ENCODE assay signal across 8 cellular contexts in genomic region chr17:57834146-57834741, GRCh38. TPM values are rescaled to one million over a fixed set of nuclear protein-coding genes. Genes with fewer than 3 reads are reported as not detected.
DNase-seq lines count a peak whose midpoint lies in the region; ATAC-seq and TF ChIP-seq lines count a peak whose summit lies in the region.

No MANE protein-coding gene starts in this region.

- H3K36me3 ChIP-seq in GM23248 (ENCODE audit: low read depth) (peaks cover 2% of the 10 kb centered on the region), Karpas-422 (ENCODE audit: insufficient read depth, low read length) (peaks cover 8% of the 10 kb centered on the region; the same call in 1 of the 2 replicates)

- H3K79me2 ChIP-seq in GM23248 (ENCODE audit: insufficient read depth) = no peaks in the 10 kb centered on the region
- no peaks in the 10 kb centered on the region for H3K79me2 ChIP-seq in Karpas-422 (ENCODE audit: low read length)

- in situ Hi-C loops in GM23248 (cut with MboI) = loop anchor here (10.0 kb wide), 1 partner anchor 59 kb away; no protein-coding TSS in a partner anchor

- H3K4me1 ChIP-seq in GM23248 (ENCODE audit: insufficient read depth) (peaks cover 9% of the 10 kb centered on the region), Karpas-422 (ENCODE audit: low read length) (peaks cover 11% of the 10 kb centered on the region; the same call in 1 of the 2 replicates)

- TF ChIP-seq CTCF in epithelial cell of esophagus (IDR thresholded peaks at IDR 0.05; ENCODE audit: insufficient read depth, low read depth, low read length, missing control alignments) = no peak
- no peak for TF ChIP-seq CTCF in GM20000 (IDR thresholded peaks at IDR 0.05; ENCODE audit: extremely low read depth, missing control alignments)

- peak overlapping the region; percentile 6 for H3K4me2 ChIP-seq in GM23248 (ENCODE audit: unreplicated experiment)
- no peak overlapping the region for H3K4me2 ChIP-seq in Karpas-422 (ENCODE audit: low read depth, low read length, poor library complexity, severe bottlenecking)

- H3K9me3 ChIP-seq in GM23248 (ENCODE audit: low read depth) = no peaks in the 10 kb centered on the region
- no peaks in the 10 kb centered on the region for H3K9me3 ChIP-seq in Karpas-422 (ENCODE audit: low read length)

- H3K4me3 ChIP-seq in GM23248 (no peak overlapping the region), epithelial cell of esophagus (ENCODE audit: low read length) (no peak overlapping the region), Karpas-422 (ENCODE audit: low read length) (no peak overlapping the region)

- H3F3A ChIP-seq in GM23248 (ENCODE audit: insufficient read depth) = peaks cover 31% of the 10 kb centered on the region

- H4K20me1 ChIP-seq in GM23248 (ENCODE audit: insufficient read depth) (no peaks in the 10 kb centered on the region), Karpas-422 (ENCODE audit: insufficient read depth, low read depth, low read length) (no peaks in the 10 kb centered on the region)

- no peaks in the 10 kb centered on the region for H3K9me2 ChIP-seq in GM23248 (ENCODE audit: insufficient read depth)
- no peaks in the 10 kb centered on the region for H3K9me2 ChIP-seq in Karpas-422 (replicated peaks; ENCODE audit: insufficient read depth, low read length)

- H3K27me3 ChIP-seq in GM23248 (replicated peaks; ENCODE audit: insufficient read depth) = no peaks in the 10 kb centered on the region
- H3K27me3 ChIP-seq in Karpas-422 (ENCODE audit: low read length) = no peaks in the 10 kb centered on the region

- H2AFZ ChIP-seq in GM23248 (no peak overlapping the region), Karpas-422 (ENCODE audit: low read length) (no peak overlapping the region)

- H3K27ac ChIP-seq in GM23248 (peak overlapping the region; percentile 57), Karpas-422 (ENCODE audit: low read length) (no peak overlapping the region)

- ATAC-seq in HG02759 (IDR thresholded peaks at IDR 0.05; ENCODE audit: unreplicated experiment) (no peak), GM18498 (IDR thresholded peaks at IDR 0.05; ENCODE audit: unreplicated experiment) (no peak)

- 34 to 36% methylated on average over 13 of the region's 13 CpGs for WGBS in GM23248 (ENCODE audit: low coverage in 1 of 2, low lambda C conversion rate in 2 of 2, missing lambda C conversion rate in 2 of 2), 2 experiments

- H3K9ac ChIP-seq in GM23248 = peak overlapping the region; percentile 58
- no peak overlapping the region for H3K9ac ChIP-seq in Karpas-422 (ENCODE audit: low read length)

- DNase-seq in GM23248 (peak; percentile 91), NCI-H2196 (lab: John Stamatoyannopoulos, UW; ENCODE audit: unreplicated experiment) (peak; percentile 31), epithelial cell of esophagus (ENCODE audit: low read depth) (peak; percentile 82), pons (ENCODE audit: low spot score) (peak; percentile 20), Karpas-422 (no peak), GM20000 (ENCODE audit: low spot score) (no peak)

RNA-seq across cellular contexts. Expression of gene MRPS23, which starts 15.6 kb away (rescaled TPM):
- 24.8 and 33.4 TPM in 2 replicates for total RNA-seq in GM23248 (2014; rRNA removed; shearing (Covaris generic))
- 60.5 and 61.1 TPM in 2 replicates for polyA plus RNA-seq in GM23248 (2016; fragmentation: Nextera tagmentation; extraction: Ambion mirVana)
- total RNA-seq in Karpas-422 (2014; rRNA removed; shearing (Covaris generic); ENCODE audit: low replicate concordance) = 35.1 and 61.3 TPM in 2 replicates

Comparison
In these comparisons a context has a peak if more than half of its experiments do, and no peak if none do; other contexts are left out.
1. DNase-seq: peak in GM23248 (single experiment), NCI-H2196 (single experiment), epithelial cell of esophagus (single experiment) and pons (single experiment); none in Karpas-422 (single experiment) and GM20000 (single experiment).